17 cellular contexts compared by ENCODE assay signal in genomic region chr3:110070539-110070916, GRCh38.
DNase-seq lines count a peak whose midpoint lies in the region; ATAC-seq, FAIRE-seq and TF ChIP-seq lines count a peak whose summit lies in the region.
"Had no signal": no experiment of that assay in that cellular context is flagged by ENCODE, and none has a peak within 500 bp of the region (broad histone marks: within the 10 kb centered on the region; RNA-seq: fewer than 3 reads in every experiment).

No MANE protein-coding gene starts in this region.

- CTCF ChIA-PET in activated CD8-positive, alpha-beta T cell treated with anti-CD3 and anti-CD28 coated beads for 36 hours (lab: Charles Lee): no interaction called here
- CTCF ChIA-PET in activated CD8-positive, alpha-beta T cell treated with anti-CD3 and anti-CD28 coated beads, Interleukin-2, amount 10 ng/mL, durations not matched to agents 7 days and 5 days (lab: Charles Lee): no interaction called here

- no peaks in the 10 kb centered on the region for H3K27me3 Mint-ChIP-seq in activated CD8-positive, alpha-beta T cell treated with anti-CD3 and anti-CD28 coated beads for 36 hours
- H3K27me3 Mint-ChIP-seq in activated CD8-positive, alpha-beta T cell treated with anti-CD3 and anti-CD28 coated beads, Interleukin-2, amount 10 ng/mL, durations not matched to agents 7 days and 5 days (ENCODE audit: low read depth): no peaks in the 10 kb centered on the region
- H3K27me3 Mint-ChIP-seq: CD4-positive, alpha-beta memory T cell had no signal

- peak overlapping the region; percentile 40 for H3K27ac Mint-ChIP-seq in activated CD8-positive, alpha-beta T cell treated with anti-CD3 and anti-CD28 coated beads for 36 hours
- no peak overlapping the region for H3K27ac Mint-ChIP-seq in activated CD8-positive, alpha-beta T cell treated with anti-CD3 and anti-CD28 coated beads, Interleukin-2, amount 10 ng/mL, durations not matched to agents 7 days and 5 days
- H3K27ac Mint-ChIP-seq: CD4-positive, alpha-beta memory T cell; H9 had no signal

- in situ Hi-C loops in brain microvascular endothelial cell (cut with HindIII; ENCODE audit: low pct_ligation_motif_present, low sequenced_read_pairs): no loop called here

- H3K79me1 ChIP-seq in neuronal stem cell (ENCODE audit: low read depth, low read length): no peaks in the 10 kb centered on the region

- H2BK5ac ChIP-seq in neuronal stem cell (ENCODE audit: low read length): no peak overlapping the region

- H3K4me3 Mint-ChIP-seq in activated CD8-positive, alpha-beta T cell treated with anti-CD3 and anti-CD28 coated beads for 36 hours: no peak overlapping the region
- no peak overlapping the region for H3K4me3 Mint-ChIP-seq in activated CD8-positive, alpha-beta T cell treated with anti-CD3 and anti-CD28 coated beads, Interleukin-2, amount 10 ng/mL, durations not matched to agents 7 days and 5 days
- H3K4me3 Mint-ChIP-seq: CD4-positive, alpha-beta memory T cell; H9 had no signal

- no peak overlapping the region for H2BK15ac ChIP-seq in neuronal stem cell (ENCODE audit: low read length)

- no peak overlapping the region for H2BK120ac ChIP-seq in neuronal stem cell (ENCODE audit: low read depth, low read length)

- H3K14ac ChIP-seq in neuronal stem cell (ENCODE audit: low read length): no peak overlapping the region

- H3K4me3 ChIP-seq in OCI-LY3 (ENCODE audit: low read length): no peak overlapping the region
- H3K4me3 ChIP-seq in brain microvascular endothelial cell (ENCODE audit: low read depth, low read length): no peak overlapping the region
- H3K4me3 ChIP-seq in neuronal stem cell (ENCODE audit: low read length in 2 of 2): no peak overlapping the region
- H3K4me3 ChIP-seq: MG63, Peyer's patch had no signal

- H3K36me3 Mint-ChIP-seq in activated CD8-positive, alpha-beta T cell treated with anti-CD3 and anti-CD28 coated beads for 36 hours (ENCODE audit: low read depth): no peaks in the 10 kb centered on the region
- H3K36me3 Mint-ChIP-seq in activated CD8-positive, alpha-beta T cell treated with anti-CD3 and anti-CD28 coated beads, Interleukin-2, amount 10 ng/mL, durations not matched to agents 7 days and 5 days (ENCODE audit: low read depth): no peaks in the 10 kb centered on the region

- no peak overlapping the region for H3K4ac ChIP-seq in neuronal stem cell (ENCODE audit: low read length)

- WGBS in neuronal stem cell (ENCODE audit: extremely low coverage in 2 of 2, insufficient read length in 2 of 2, insufficient replicate concordance in 1 of 2), 2 donors: 100% methylated on average over 2 of the region's 2 CpGs; no CpG with 5 or more reads in 1 of the 2 donors

- no peak overlapping the region for H3K9ac ChIP-seq in OCI-LY3 (ENCODE audit: low read length)
- no peak overlapping the region for H3K9ac ChIP-seq in neuronal stem cell (ENCODE audit: low read depth, low read length, poor library complexity)

- peaks cover 4% of the 10 kb centered on the region for H3K9me3 Mint-ChIP-seq in activated CD8-positive, alpha-beta T cell treated with anti-CD3 and anti-CD28 coated beads for 36 hours
- H3K9me3 Mint-ChIP-seq in activated CD8-positive, alpha-beta T cell treated with anti-CD3 and anti-CD28 coated beads, Interleukin-2, amount 10 ng/mL, durations not matched to agents 7 days and 5 days (ENCODE audit: insufficient read depth): peaks cover 4% of the 10 kb centered on the region

- ATAC-seq in activated CD8-positive, alpha-beta T cell treated with anti-CD3 and anti-CD28 coated beads for 36 hours: no peak
- ATAC-seq in activated CD8-positive, alpha-beta T cell treated with anti-CD3 and anti-CD28 coated beads, Interleukin-2, amount 10 ng/mL, durations not matched to agents 7 days and 5 days: no peak
- ATAC-seq in GM21528 (IDR thresholded peaks at IDR 0.05; ENCODE audit: low FRiP score, unreplicated experiment): no peak

- no peaks in the 10 kb centered on the region for H3K9me3 ChIP-seq in OCI-LY3 (ENCODE audit: insufficient read depth, low read length)
- peaks cover 0 to 16% of the 10 kb centered on the region in 2 donors for H3K9me3 ChIP-seq in neuronal stem cell (replicated peaks in 1 of 2; ENCODE audit: control insufficient read depth in 2 of 2, insufficient read depth in 1 of 2, low read depth in 1 of 2, low read length in 2 of 2)
- H3K9me3 ChIP-seq: MG63, Peyer's patch had no signal

- no peak overlapping the region for H4K91ac ChIP-seq in neuronal stem cell (ENCODE audit: low read depth, low read length, poor library complexity)

- H3K36me3 ChIP-seq in OCI-LY3 (replicated peaks; ENCODE audit: low read depth, low read length): no peaks in the 10 kb centered on the region
- no peaks in the 10 kb centered on the region for H3K36me3 ChIP-seq in brain microvascular endothelial cell (replicated peaks)
- no peaks in the 10 kb centered on the region for H3K36me3 ChIP-seq in neuronal stem cell (replicated peaks in 1 of 2; ENCODE audit: control insufficient read depth in 2 of 2, insufficient read depth in 2 of 2, low read length in 2 of 2)
- H3K36me3 ChIP-seq: MG63, Peyer's patch had no signal

- peaks cover 23% of the 10 kb centered on the region for H3K4me1 ChIP-seq in OCI-LY3 (ENCODE audit: low read length)
- H3K4me1 ChIP-seq in neuronal stem cell (ENCODE audit: control insufficient read depth in 2 of 2, insufficient read depth in 1 of 2, low read depth in 1 of 2, low read length in 2 of 2): peaks cover 0 to 12% of the 10 kb centered on the region in 2 donors
- H3K4me1 ChIP-seq: Peyer's patch had no signal

- H2AK5ac ChIP-seq in neuronal stem cell (ENCODE audit: low read depth, low read length): no peak overlapping the region

- H3K79me2 ChIP-seq in OCI-LY3 (ENCODE audit: low read length): no peaks in the 10 kb centered on the region

- FAIRE-seq in GM12891 (lab: Jason Lieb, UNC): no peak

- no peak overlapping the region for H3K23ac ChIP-seq in neuronal stem cell (ENCODE audit: low read depth, low read length, poor library complexity)

- no peak for DNase-seq in activated CD8-positive, alpha-beta T cell treated with anti-CD3 and anti-CD28 coated beads for 36 hours
- DNase-seq in activated CD8-positive, alpha-beta T cell treated with anti-CD3 and anti-CD28 coated beads, Interleukin-2, amount 10 ng/mL, durations not matched to agents 7 days and 5 days: no peak
- DNase-seq in brain microvascular endothelial cell (peak; percentile 6), neuronal stem cell (ENCODE audit: low spot score) (no peak), GM12891 (ENCODE audit: insufficient read length, low spot score) (no peak)
- no peak for DNase-seq in effector CD4-positive, alpha-beta T cell
- DNase-seq: Calu3; CD4-positive, alpha-beta memory T cell; H9; MG63; NCI-H1092 treated with DMSO at 0.1 percent for 48 hours; NCI-H2081 treated with DMSO at 0.1 percent for 48 hours; NCI-H524; Peyer's patch had no signal

- TF ChIP-seq POLR2A in GM12891 (IDR thresholded peaks at IDR 0.05; ENCODE audit: low read depth, low read length): no peak

- peaks cover 15% of the 10 kb centered on the region for H3K4me1 Mint-ChIP-seq in activated CD8-positive, alpha-beta T cell treated with anti-CD3 and anti-CD28 coated beads for 36 hours (ENCODE audit: low read depth)
- no peaks in the 10 kb centered on the region for H3K4me1 Mint-ChIP-seq in activated CD8-positive, alpha-beta T cell treated with anti-CD3 and anti-CD28 coated beads, Interleukin-2, amount 10 ng/mL, durations not matched to agents 7 days and 5 days (ENCODE audit: low read depth)
- H3K4me1 Mint-ChIP-seq: H9 had no signal

- no peak overlapping the region for H3K18ac ChIP-seq in neuronal stem cell (ENCODE audit: low read length)

- H3K27ac ChIP-seq in OCI-LY3 (ENCODE audit: low read length) (no peak overlapping the region), brain microvascular endothelial cell (peak overlapping the region; percentile 63), neuronal stem cell (replicated peaks; ENCODE audit: low read length) (no peak overlapping the region)
- H3K27ac ChIP-seq: 22Rv1, Peyer's patch had no signal

- H3K27me3 ChIP-seq in OCI-LY3 (ENCODE audit: low read depth, low read length) (0 out of 2 replicates have a peak, but pooled peaks cover 3% of the 10 kb centered on the region), brain microvascular endothelial cell (replicated peaks) (no peaks in the 10 kb centered on the region), neuronal stem cell (ENCODE audit: control insufficient read depth in 3 of 3, insufficient read depth in 3 of 3, low read depth in 1 of 3, low read length in 3 of 3) (no peaks in the 10 kb centered on the region)
- H3K27me3 ChIP-seq: MG63, Peyer's patch had no signal

- intact Hi-C loops in activated CD8-positive, alpha-beta T cell treated with anti-CD3 and anti-CD28 coated beads for 36 hours (cut with micrococcal nuclease): no loop called here

- POLR2A ChIA-PET in activated CD8-positive, alpha-beta T cell treated with anti-CD3 and anti-CD28 coated beads for 36 hours (lab: Charles Lee): no interaction called here
- POLR2A ChIA-PET in activated CD8-positive, alpha-beta T cell treated with anti-CD3 and anti-CD28 coated beads, Interleukin-2, amount 10 ng/mL, durations not matched to agents 7 days and 5 days (lab: Charles Lee): no interaction called here

- H4K20me1 ChIP-seq in OCI-LY3 (ENCODE audit: insufficient read depth, low read length): peaks cover 6% of the 10 kb centered on the region; the same call in 1 of the 2 replicates

- H3K4me2 ChIP-seq in OCI-LY3 (ENCODE audit: low read length) (peak overlapping the region; percentile 45), neuronal stem cell (ENCODE audit: insufficient read depth, low read length, poor library complexity, severe bottlenecking) (no peak overlapping the region)

- H2AFZ ChIP-seq in OCI-LY3 (ENCODE audit: low read depth, low read length) (no peak overlapping the region), neuronal stem cell (ENCODE audit: low read length) (peak overlapping the region; percentile 37)

- H4K8ac ChIP-seq in neuronal stem cell (ENCODE audit: low read depth, low read length): no peak overlapping the region

- TF ChIP-seq CTCF in activated CD8-positive, alpha-beta T cell treated with anti-CD3 and anti-CD28 coated beads for 36 hours (IDR thresholded peaks at IDR 0.05): no peak
- TF ChIP-seq CTCF in OCI-LY3 (IDR thresholded peaks at IDR 0.05; ENCODE audit: low read depth, low read length): no peak
- TF ChIP-seq CTCF in brain microvascular endothelial cell (IDR thresholded peaks at IDR 0.05; ENCODE audit: low read depth, low read length, missing control alignments): no peak

- no peak overlapping the region for H2BK12ac ChIP-seq in neuronal stem cell (ENCODE audit: low read length)

TF ChIP-seq in GM12891, 5 proteins besides CTCF, POLR2A, EP300 and RAD21:
- TF ChIP-seq PAX5 (IDR thresholded peaks at IDR 0.05; ENCODE audit: insufficient read depth, low read length, severe bottlenecking): no peak
- TF ChIP-seq POLR2AphosphoS5 (IDR thresholded peaks at IDR 0.05; ENCODE audit: low read depth, low read length): no peak
- no peak for TF ChIP-seq TAF1 (IDR thresholded peaks at IDR 0.05; ENCODE audit: low read depth, low read length)
- no peak for TF ChIP-seq SPI1 (IDR thresholded peaks at IDR 0.05; ENCODE audit: low read depth, low read length)
- TF ChIP-seq POU2F2 (IDR thresholded peaks at IDR 0.05; ENCODE audit: low read depth, low read length): no peak
TF ChIP-seq in GM12891: peak in this region for 0.
